17 cellular contexts compared by ENCODE assay signal in genomic region chr11:31449040-31449439, GRCh38.
"Had no signal": no experiment of that assay in that cellular context is flagged by ENCODE, and none has a peak within 500 bp of the region (broad histone marks: within the 10 kb centered on the region; RNA-seq: fewer than 3 reads in every experiment).

No MANE protein-coding gene starts in this region.

- H3K4me3 ChIP-seq: breast epithelium, PC-9 had no signal

- H3K4me2 ChIP-seq: KMS-11, PC-9 had no signal

- H3K9ac ChIP-seq: KMS-11 had no signal

- H3K36me3 ChIP-seq: breast epithelium had no signal

- H3K4me1 ChIP-seq: breast epithelium had no signal

- DNase-seq: activated CD4-positive, alpha-beta T cell treated with anti-CD3 and anti-CD28 coated beads for 48 hours; activated CD4-positive, alpha-beta T cell treated with anti-CD3 and anti-CD28 coated beads, Interleukin-2, amount 50 U/mL, for 4 hours; activated CD4-positive, CD25-positive, alpha-beta regulatory T cell treated with anti-CD3 and anti-CD28 coated beads, Interleukin-2, amount 50 U/mL, for 72 hours; activated CD8-positive, alpha-beta memory T cell treated with anti-CD3 and anti-CD28 coated beads, Interleukin-2, amount 50 U/mL, for 48 hours; activated CD8-positive, alpha-beta T cell treated with anti-CD3 and anti-CD28 coated beads, Interleukin-2, amount 10 ng/mL, durations not matched to agents 7 days and 5 days; activated T-cell treated with anti-CD3 and anti-CD28 coated beads, Interleukin-2, amount 50 U/mL, for 1 hour; aorta; caudate nucleus; NCI-H1105; NCI-H146; NCI-H2029; NCI-H446; NCI-H524; PC-9; SHP77 treated with DMSO at 0.1 percent for 48 hours had no signal

- H3K27me3 ChIP-seq: breast epithelium had no signal

- H3K27ac ChIP-seq: breast epithelium, KMS-11, PC-9 had no signal
